1 cellular context compared by ENCODE assay signal in the genomic region with DNA sequence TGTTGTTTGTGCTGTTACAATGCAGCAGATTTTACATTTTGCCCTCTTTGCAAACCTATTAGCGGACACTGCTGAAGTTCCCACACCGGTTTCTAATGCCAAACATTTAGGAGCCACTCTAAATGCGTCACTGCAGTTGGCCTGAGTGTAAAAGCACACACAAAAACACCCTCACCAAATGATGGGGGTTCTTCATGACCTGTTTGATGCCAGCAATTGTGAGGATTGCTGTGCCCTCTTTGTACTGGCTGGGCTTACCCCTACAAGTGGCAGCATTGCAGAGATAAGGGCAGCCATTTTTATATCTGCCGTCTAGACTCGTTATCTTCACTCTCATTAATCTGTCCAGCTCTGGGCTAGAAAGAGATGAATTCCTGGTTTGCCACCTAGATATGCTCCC.
TF ChIP-seq lines count a peak whose summit lies in the region.

No MANE protein-coding gene starts in this region.

TF ChIP-seq in A549, 52 proteins besides CTCF, POLR2A, EP300 and RAD21 (continued from another document):
- TF ChIP-seq ZFP36 (IDR thresholded peaks at IDR 0.05; ENCODE audit: borderline replicate concordance, partially characterized antibody), result no peak
